ENCODE assay signal across 1 cellular context in the genomic region with DNA sequence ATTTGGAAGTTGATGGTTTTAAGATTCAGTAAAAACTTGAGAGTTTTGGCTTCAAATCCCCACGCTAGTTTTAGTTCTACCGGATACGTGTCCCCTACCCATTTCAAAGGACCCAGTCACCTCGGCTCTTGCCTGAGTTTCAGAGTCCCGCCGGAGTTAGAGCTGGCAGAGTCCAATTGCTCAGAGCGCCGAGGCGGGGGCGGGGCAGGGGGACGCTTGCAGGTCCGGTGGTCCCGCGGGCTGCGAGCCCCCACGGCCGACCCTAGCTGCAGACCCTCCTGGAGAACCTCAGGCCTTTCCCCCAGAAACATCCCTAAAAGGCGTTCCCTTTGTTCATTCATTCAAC.
A peak's percentile ranks its signal among the peaks of the same experiment; 100 is the strongest.
TF ChIP-seq lines count a peak whose summit lies in the region.

No MANE protein-coding gene starts in this region.

TF ChIP-seq in HepG2, 621 proteins besides CTCF, POLR2A, EP300 and RAD21 (continued from another document and continues in another):
- TF ChIP-seq ZNF710 (CRISPR knock-in tag; IDR thresholded peaks at IDR 0.05; ENCODE audit: borderline replicate concordance), result no peak
- TF ChIP-seq TAF15 (IDR thresholded peaks at IDR 0.05; ENCODE audit: low read depth, low read length, poor library complexity, severe bottlenecking), result no peak
- no peak for TF ChIP-seq TBP (CRISPR knock-in tag; IDR thresholded peaks at IDR 0.05)
- TF ChIP-seq ZNF441 (CRISPR knock-in tag; IDR thresholded peaks at IDR 0.05; ENCODE audit: borderline replicate concordance), result no peak
- TF ChIP-seq ZNF572 (CRISPR knock-in tag; IDR thresholded peaks at IDR 0.05), result no peak
- TF ChIP-seq, protein P1, sequence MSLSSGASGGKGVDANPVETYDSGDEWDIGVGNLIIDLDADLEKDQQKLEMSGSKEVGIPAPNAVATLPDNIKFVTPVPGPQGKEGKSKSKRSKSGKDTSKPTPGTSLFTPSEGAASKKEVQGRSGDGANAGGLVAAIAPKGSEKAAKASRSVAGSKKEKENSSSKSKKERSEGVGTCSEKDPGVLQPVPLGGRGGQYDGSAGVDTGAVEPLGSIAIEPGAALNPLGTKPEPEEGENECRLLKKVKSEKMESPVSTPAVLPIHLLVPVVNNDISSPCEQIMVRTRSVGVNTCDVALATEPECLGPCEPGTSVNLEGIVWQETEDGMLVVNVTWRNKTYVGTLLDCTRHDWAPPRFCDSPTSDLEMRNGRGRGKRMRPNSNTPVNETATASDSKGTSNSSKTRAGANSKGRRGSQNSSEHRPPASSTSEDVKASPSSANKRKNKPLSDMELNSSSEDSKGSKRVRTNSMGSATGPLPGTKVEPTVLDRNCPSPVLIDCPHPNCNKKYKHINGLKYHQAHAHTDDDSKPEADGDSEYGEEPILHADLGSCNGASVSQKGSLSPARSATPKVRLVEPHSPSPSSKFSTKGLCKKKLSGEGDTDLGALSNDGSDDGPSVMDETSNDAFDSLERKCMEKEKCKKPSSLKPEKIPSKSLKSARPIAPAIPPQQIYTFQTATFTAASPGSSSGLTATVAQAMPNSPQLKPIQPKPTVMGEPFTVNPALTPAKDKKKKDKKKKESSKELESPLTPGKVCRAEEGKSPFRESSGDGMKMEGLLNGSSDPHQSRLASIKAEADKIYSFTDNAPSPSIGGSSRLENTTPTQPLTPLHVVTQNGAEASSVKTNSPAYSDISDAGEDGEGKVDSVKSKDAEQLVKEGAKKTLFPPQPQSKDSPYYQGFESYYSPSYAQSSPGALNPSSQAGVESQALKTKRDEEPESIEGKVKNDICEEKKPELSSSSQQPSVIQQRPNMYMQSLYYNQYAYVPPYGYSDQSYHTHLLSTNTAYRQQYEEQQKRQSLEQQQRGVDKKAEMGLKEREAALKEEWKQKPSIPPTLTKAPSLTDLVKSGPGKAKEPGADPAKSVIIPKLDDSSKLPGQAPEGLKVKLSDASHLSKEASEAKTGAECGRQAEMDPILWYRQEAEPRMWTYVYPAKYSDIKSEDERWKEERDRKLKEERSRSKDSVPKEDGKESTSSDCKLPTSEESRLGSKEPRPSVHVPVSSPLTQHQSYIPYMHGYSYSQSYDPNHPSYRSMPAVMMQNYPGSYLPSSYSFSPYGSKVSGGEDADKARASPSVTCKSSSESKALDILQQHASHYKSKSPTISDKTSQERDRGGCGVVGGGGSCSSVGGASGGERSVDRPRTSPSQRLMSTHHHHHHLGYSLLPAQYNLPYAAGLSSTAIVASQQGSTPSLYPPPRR (CRISPR knock-in tag; IDR thresholded peaks at IDR 0.05; ENCODE audit: borderline replicate concordance), result no peak
- TF ChIP-seq CBX5 (CRISPR knock-in tag; IDR thresholded peaks at IDR 0.05; ENCODE audit: borderline replicate concordance), result no peak
- no peak for TF ChIP-seq SPEN (CRISPR knock-in tag; IDR thresholded peaks at IDR 0.05; ENCODE audit: low read depth)
- TF ChIP-seq IRF2 (CRISPR knock-in tag; IDR thresholded peaks at IDR 0.05), result no peak
- TF ChIP-seq, protein P2, sequence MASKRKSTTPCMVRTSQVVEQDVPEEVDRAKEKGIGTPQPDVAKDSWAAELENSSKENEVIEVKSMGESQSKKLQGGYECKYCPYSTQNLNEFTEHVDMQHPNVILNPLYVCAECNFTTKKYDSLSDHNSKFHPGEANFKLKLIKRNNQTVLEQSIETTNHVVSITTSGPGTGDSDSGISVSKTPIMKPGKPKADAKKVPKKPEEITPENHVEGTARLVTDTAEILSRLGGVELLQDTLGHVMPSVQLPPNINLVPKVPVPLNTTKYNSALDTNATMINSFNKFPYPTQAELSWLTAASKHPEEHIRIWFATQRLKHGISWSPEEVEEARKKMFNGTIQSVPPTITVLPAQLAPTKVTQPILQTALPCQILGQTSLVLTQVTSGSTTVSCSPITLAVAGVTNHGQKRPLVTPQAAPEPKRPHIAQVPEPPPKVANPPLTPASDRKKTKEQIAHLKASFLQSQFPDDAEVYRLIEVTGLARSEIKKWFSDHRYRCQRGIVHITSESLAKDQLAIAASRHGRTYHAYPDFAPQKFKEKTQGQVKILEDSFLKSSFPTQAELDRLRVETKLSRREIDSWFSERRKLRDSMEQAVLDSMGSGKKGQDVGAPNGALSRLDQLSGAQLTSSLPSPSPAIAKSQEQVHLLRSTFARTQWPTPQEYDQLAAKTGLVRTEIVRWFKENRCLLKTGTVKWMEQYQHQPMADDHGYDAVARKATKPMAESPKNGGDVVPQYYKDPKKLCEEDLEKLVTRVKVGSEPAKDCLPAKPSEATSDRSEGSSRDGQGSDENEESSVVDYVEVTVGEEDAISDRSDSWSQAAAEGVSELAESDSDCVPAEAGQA (IDR thresholded peaks at IDR 0.05; ENCODE audit: low read depth), result peak; percentile 47; the same call in 1 of the 2 replicates
- TF ChIP-seq, protein P2 (CRISPR knock-in tag; IDR thresholded peaks at IDR 0.05; ENCODE audit: borderline replicate concordance), result no peak
- TF ChIP-seq CAMTA2 (CRISPR knock-in tag; IDR thresholded peaks at IDR 0.05; ENCODE audit: borderline replicate concordance), result no peak
- TF ChIP-seq E2F1 (CRISPR knock-in tag; IDR thresholded peaks at IDR 0.05), result no peak
- no peak for TF ChIP-seq MED8 (CRISPR knock-in tag; IDR thresholded peaks at IDR 0.05; ENCODE audit: insufficient replicate concordance)
- TF ChIP-seq, protein P3, sequence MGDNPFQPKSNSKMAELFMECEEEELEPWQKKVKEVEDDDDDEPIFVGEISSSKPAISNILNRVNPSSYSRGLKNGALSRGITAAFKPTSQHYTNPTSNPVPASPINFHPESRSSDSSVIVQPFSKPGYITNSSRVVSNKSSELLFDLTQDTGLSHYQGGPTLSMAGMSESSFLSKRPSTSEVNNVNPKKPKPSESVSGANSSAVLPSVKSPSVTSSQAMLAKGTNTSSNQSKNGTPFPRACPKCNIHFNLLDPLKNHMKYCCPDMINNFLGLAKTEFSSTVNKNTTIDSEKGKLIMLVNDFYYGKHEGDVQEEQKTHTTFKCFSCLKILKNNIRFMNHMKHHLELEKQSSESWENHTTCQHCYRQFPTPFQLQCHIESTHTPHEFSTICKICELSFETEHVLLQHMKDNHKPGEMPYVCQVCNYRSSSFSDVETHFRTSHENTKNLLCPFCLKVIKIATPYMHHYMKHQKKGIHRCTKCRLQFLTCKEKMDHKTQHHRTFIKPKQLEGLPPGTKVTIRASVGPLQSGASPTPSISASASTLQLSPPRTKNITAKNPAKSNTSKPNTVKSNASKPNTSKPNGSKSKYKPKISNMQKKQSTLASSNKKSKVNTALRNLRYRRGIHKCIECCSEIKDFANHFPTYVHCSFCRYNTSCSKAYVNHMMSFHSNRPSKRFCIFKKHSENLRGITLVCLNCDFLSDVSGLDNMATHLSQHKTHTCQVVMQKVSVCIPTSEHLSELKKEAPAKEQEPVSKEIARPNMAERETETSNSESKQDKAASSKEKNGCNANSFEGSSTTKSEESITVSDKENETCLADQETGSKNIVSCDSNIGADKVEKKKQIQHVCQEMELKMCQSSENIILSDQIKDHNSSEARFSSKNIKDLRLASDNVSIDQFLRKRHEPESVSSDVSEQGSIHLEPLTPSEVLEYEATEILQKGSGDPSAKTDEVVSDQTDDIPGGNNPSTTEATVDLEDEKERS (CRISPR knock-in tag; IDR thresholded peaks at IDR 0.05), result no peak
- TF ChIP-seq ZNF367 (CRISPR knock-in tag; IDR thresholded peaks at IDR 0.05; ENCODE audit: borderline replicate concordance), result no peak
- TF ChIP-seq ZNF547 (CRISPR knock-in tag; IDR thresholded peaks at IDR 0.05), result no peak
- no peak for TF ChIP-seq ZMYM2 (CRISPR knock-in tag; IDR thresholded peaks at IDR 0.05)
- no peak for TF ChIP-seq SUZ12 (IDR thresholded peaks at IDR 0.05; ENCODE audit: low read depth, low read length)
- no peak for TF ChIP-seq ZFP82 (CRISPR knock-in tag; IDR thresholded peaks at IDR 0.05; ENCODE audit: borderline replicate concordance)
- TF ChIP-seq ZNF816 (CRISPR knock-in tag; IDR thresholded peaks at IDR 0.05; ENCODE audit: borderline replicate concordance), result no peak
- TF ChIP-seq ADNP (CRISPR knock-in tag; IDR thresholded peaks at IDR 0.05), result no peak
- no peak for TF ChIP-seq ARNTL (CRISPR knock-in tag; IDR thresholded peaks at IDR 0.05)
- no peak for TF ChIP-seq TRIM24 (CRISPR knock-in tag; IDR thresholded peaks at IDR 0.05)
- 0 out of 2 replicates have a peak, but pooled peaks have one; percentile 49 for TF ChIP-seq FOXJ3 (CRISPR knock-in tag; IDR thresholded peaks at IDR 0.05; ENCODE audit: borderline replicate concordance)
- no peak for TF ChIP-seq KAT7 (CRISPR knock-in tag; IDR thresholded peaks at IDR 0.05; ENCODE audit: borderline replicate concordance)
- TF ChIP-seq MIER3 (CRISPR knock-in tag; IDR thresholded peaks at IDR 0.05; ENCODE audit: borderline replicate concordance), result no peak
- TF ChIP-seq ZNF615 (CRISPR knock-in tag; IDR thresholded peaks at IDR 0.05; ENCODE audit: borderline replicate concordance), result no peak
- TF ChIP-seq PLSCR1 (CRISPR knock-in tag; IDR thresholded peaks at IDR 0.05; ENCODE audit: borderline replicate concordance), result no peak
- no peak; the same call in 1 of the 2 replicates for TF ChIP-seq ZNF430 (CRISPR knock-in tag; IDR thresholded peaks at IDR 0.05)
- no peak for TF ChIP-seq ZNF383 (CRISPR knock-in tag; IDR thresholded peaks at IDR 0.05; ENCODE audit: borderline replicate concordance)
- TF ChIP-seq, protein P4, sequence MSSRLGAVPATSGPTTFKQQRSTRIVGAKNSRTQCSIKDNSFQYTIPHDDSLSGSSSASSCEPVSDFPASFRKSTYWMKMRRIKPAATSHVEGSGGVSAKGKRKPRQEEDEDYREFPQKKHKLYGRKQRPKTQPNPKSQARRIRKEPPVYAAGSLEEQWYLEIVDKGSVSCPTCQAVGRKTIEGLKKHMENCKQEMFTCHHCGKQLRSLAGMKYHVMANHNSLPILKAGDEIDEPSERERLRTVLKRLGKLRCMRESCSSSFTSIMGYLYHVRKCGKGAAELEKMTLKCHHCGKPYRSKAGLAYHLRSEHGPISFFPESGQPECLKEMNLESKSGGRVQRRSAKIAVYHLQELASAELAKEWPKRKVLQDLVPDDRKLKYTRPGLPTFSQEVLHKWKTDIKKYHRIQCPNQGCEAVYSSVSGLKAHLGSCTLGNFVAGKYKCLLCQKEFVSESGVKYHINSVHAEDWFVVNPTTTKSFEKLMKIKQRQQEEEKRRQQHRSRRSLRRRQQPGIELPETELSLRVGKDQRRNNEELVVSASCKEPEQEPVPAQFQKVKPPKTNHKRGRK (CRISPR knock-in tag; IDR thresholded peaks at IDR 0.05), result no peak
- TF ChIP-seq MEIS2 (CRISPR knock-in tag; IDR thresholded peaks at IDR 0.05), result 0 out of 2 replicates have a peak, but pooled peaks have one; percentile 36
- TF ChIP-seq SIX4 (CRISPR knock-in tag; IDR thresholded peaks at IDR 0.05), result no peak
- no peak for TF ChIP-seq ZC3H13 (CRISPR knock-in tag; IDR thresholded peaks at IDR 0.05)
